Comparison of ENCODE assay signal across 1 cellular context in genomic region chr6:45426251-45426650, GRCh38.
TF ChIP-seq lines count a peak whose summit lies in the region.

No MANE protein-coding gene starts in this region.

TF ChIP-seq in K562, 482 proteins besides CTCF, POLR2A, EP300 and RAD21:
- TF ChIP-seq MCM2 (IDR thresholded peaks at IDR 0.05; ENCODE audit: low read depth) (no peak), KLF6 (CRISPR knock-in tag; IDR thresholded peaks at IDR 0.05; ENCODE audit: borderline replicate concordance) (no peak), ZNF217 (CRISPR knock-in tag; IDR thresholded peaks at IDR 0.05) (no peak), RERE (CRISPR knock-in tag; IDR thresholded peaks at IDR 0.05; ENCODE audit: borderline replicate concordance) (no peak), POLR3G (IDR thresholded peaks at IDR 0.05; ENCODE audit: extremely low read depth, insufficient read length, insufficient replicate concordance) (no peak), MED1 (CRISPR knock-in tag; IDR thresholded peaks at IDR 0.05; ENCODE audit: borderline replicate concordance) (no peak)
